8 cellular contexts compared by ENCODE assay signal in the genomic region with DNA sequence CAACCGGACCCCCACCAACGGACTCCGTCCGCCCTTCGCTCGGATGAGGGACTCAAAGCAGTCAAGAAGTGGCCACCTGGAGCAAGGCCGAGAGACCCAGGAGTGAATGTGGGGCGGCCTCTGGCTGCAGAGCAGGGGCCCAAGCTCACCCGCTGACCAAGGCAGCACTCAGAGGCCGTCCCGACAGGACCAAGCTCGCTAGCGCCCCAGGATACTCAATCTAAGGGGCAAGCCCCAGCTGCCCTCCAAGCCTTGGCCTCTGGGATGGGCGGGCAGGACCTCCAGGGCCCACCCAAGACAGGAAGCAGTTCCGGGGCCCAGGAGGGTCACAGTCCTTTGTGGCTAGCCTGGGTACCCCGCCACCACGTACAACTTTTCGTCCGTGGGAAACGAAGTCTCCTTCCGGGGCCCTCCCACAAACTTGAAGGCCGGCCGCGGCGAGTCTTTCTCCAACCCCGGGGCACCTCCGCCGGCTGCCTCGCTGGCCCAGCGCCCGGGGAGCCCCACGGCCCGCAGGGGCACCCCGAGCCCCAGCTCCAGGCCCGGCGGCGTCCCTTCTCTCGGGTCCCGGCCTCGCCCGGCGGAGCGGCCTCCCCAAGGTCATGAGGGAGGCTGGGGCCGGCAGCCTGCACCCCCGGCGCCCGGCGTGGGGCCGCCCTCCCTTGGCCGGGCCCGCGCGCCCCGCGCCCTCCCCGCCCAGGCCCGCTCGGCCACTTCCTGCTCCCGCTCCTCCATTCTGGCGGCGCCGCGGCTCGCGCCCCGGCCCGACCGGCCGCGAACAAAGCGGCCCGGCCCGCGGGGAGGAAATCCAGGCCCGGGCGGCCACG. TPM values are rescaled to one million over a fixed set of nuclear protein-coding genes. Genes with fewer than 3 reads are reported as not detected.
DNase-seq lines count a peak whose midpoint lies in the region; ATAC-seq and TF ChIP-seq lines count a peak whose summit lies in the region.

No MANE protein-coding gene starts in this region.

- H2AFZ ChIP-seq in neural progenitor cell (replicated peaks): no peak overlapping the region

- peaks cover 44% of the 10 kb centered on the region for H3K4me1 Mint-ChIP-seq in neural progenitor cell

- peaks cover 59% of the 10 kb centered on the region for H4K20me1 ChIP-seq in neural progenitor cell (ENCODE audit: low read depth)

- H3K27ac Mint-ChIP-seq in neural progenitor cell: peak overlapping the region; percentile 74

- H3K27ac ChIP-seq in VCaP: peak overlapping the region; percentile 89
- H3K27ac ChIP-seq in neural progenitor cell: no peak overlapping the region

- H3K36me3 ChIP-seq in neural progenitor cell: no peaks in the 10 kb centered on the region

- H3K4me3 Mint-ChIP-seq in neural progenitor cell: peak overlapping the region; percentile 95

- H3F3A ChIP-seq in neural progenitor cell (ENCODE audit: low read depth): peaks cover 37% of the 10 kb centered on the region

- H3K9me3 ChIP-seq in neural progenitor cell (ENCODE audit: low read depth): no peaks in the 10 kb centered on the region

- peaks cover 26% of the 10 kb centered on the region for H3K27me3 Mint-ChIP-seq in neural progenitor cell (ENCODE audit: insufficient read depth, low read depth)

- TF ChIP-seq CTCF in VCaP (conservative IDR thresholded peaks at IDR 0.05) (no peak), fibroblast of mammary gland (conservative IDR thresholded peaks at IDR 0.05; ENCODE audit: control insufficient read depth, insufficient read depth, low read depth, low read length) (no peak), neural progenitor cell (IDR thresholded peaks at IDR 0.05) (no peak)

- H3K4me1 ChIP-seq in neural progenitor cell: peaks cover 24% of the 10 kb centered on the region

- peak; percentile 42 for ATAC-seq in HG02885 (IDR thresholded peaks at IDR 0.05; ENCODE audit: poor library complexity, unreplicated experiment)
- no peak for ATAC-seq in HG03139 (IDR thresholded peaks at IDR 0.05; ENCODE audit: unreplicated experiment)
- no peak for ATAC-seq in GM21360 (IDR thresholded peaks at IDR 0.05; ENCODE audit: unreplicated experiment)

- DNase-seq in NCI-H748 (lab: John Stamatoyannopoulos, UW; ENCODE audit: unreplicated experiment) (peak; percentile 47), NCI-H748 treated with DMSO at 0.1 percent for 48 hours (lab: John Stamatoyannopoulos, UW) (no peak), fibroblast of mammary gland (ENCODE audit: low read depth) (no peak), neural progenitor cell (ENCODE audit: low spot score) (peak; percentile 66)

- peaks cover 2% of the 10 kb centered on the region for H3K9me3 Mint-ChIP-seq in neural progenitor cell

- peak overlapping the region; percentile 60 for H3K9ac ChIP-seq in neural progenitor cell

- H3K27me3 ChIP-seq in neural progenitor cell: peaks cover 41% of the 10 kb centered on the region

- H3K4me3 ChIP-seq in fibroblast of mammary gland (ENCODE audit: control insufficient read depth, low read depth, low read length) (peak overlapping the region; percentile 72), neural progenitor cell (peak overlapping the region; percentile 95)

- H3K36me3 Mint-ChIP-seq in neural progenitor cell: peaks cover 2% of the 10 kb centered on the region

- H3K79me2 ChIP-seq in neural progenitor cell (ENCODE audit: low read depth): peaks cover 36% of the 10 kb centered on the region

- peak overlapping the region; percentile 100 for H3K4me2 ChIP-seq in neural progenitor cell

RNA-seq across cellular contexts. Expression of gene AKT1, which starts 0.7 kb away (rescaled TPM):
- total RNA-seq in neural progenitor cell (ENCODE audit: low replicate concordance): 67.2 and 92.4 TPM in 2 replicates

RNA-seq across cellular contexts. Expression of gene ZBTB42, which starts 6.0 kb away (rescaled TPM):
- total RNA-seq in neural progenitor cell (ENCODE audit: low replicate concordance): 0.41 and 1.1 TPM in 2 replicates

RNA-seq across cellular contexts. Expression of gene SIVA1, which starts 41.9 kb away (rescaled TPM):
- 139 and 231 TPM in 2 replicates for total RNA-seq in neural progenitor cell (ENCODE audit: low replicate concordance)

Comparison
In these comparisons a context has a peak if more than half of its experiments do, and no peak if none do; other contexts are left out.
1. DNase-seq: peak in NCI-H748 (single experiment) and neural progenitor cell (single experiment); none in NCI-H748 treated with DMSO at 0.1 percent for 48 hours (single experiment) and fibroblast of mammary gland (single experiment).